ENCODE assay signal across 15 cellular contexts in the genomic region with DNA sequence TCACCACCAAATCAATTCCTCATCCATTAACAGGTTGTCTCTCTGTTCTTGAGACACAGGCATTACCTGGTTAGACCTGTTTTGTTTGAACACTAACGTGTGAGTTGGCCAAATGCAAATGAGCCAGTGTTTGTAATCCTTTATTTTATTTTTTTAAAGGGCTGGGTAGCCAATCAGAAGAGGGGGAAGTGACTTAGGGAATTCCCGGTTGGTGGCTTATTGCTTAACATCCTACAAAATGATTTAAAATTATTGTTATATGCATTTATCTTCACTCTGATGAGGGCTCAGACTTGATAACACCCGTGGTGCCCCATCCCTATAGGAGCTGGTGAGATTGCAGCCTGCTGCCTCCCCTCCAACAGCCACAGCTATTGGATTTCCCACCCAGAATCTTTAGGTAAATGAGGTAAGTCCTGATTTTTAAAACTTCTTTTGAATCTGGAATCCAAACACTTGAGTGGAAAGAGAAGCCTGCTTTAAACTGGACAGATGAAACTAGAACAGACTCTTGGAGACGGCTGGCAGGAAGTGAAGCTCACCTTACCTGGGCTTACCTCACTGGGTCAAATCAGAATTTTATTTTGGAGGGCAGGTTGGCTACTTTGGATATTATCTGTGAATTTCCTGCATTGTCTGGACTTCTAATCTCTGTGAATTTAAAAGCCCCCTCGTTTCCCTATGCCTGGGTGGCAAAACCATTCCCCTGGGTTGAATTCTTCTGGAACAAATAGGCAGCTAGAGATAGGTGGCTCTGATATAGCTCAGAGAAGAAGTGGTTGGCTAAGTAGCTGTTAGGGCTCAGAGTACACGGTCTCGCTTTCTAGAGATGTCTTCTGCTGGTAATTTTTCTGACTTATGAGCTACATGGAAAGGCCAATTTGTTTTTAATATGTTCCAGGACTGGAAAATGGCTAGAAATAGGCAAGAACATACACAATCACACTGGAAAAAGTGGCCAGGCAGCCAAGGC. TPM values are rescaled to one million over a fixed set of nuclear protein-coding genes. Genes with fewer than 3 reads are reported as not detected.
DNase-seq lines count a peak whose midpoint lies in the region; TF ChIP-seq lines count a peak whose summit lies in the region.
"Had no signal": no experiment of that assay in that cellular context is flagged by ENCODE, and none has a peak within 500 bp of the region (broad histone marks: within the 10 kb centered on the region; RNA-seq: fewer than 3 reads in every experiment).

EHF (plus strand) TSS at position 274 of the 973 bp plus-strand sequence. CDS start 21,538 bp downstream, outside the sequence.

- H3F3A ChIP-seq in neural progenitor cell (ENCODE audit: low read depth), result no peaks in the 10 kb centered on the region

- POLR2A ChIA-PET in HEK293T (lab: Yijun Ruan, JAX), result no interaction called here

- H3K9ac ChIP-seq in neural progenitor cell, result no peak within 1 kb of the TSS

- no peaks in the 10 kb centered on the region for H3K36me3 ChIP-seq in neural progenitor cell
- H3K36me3 ChIP-seq: HAP-1, neutrophil had no signal

- H3K9me3 ChIP-seq in neural progenitor cell (ENCODE audit: low read depth), result no peaks in the 10 kb centered on the region
- H3K9me3 ChIP-seq: HAP-1, neutrophil had no signal

- H3K27me3 ChIP-seq in neural progenitor cell, result no peaks in the 10 kb centered on the region

- H3K4me2 ChIP-seq in neural progenitor cell, result no peak within 1 kb of the TSS

- H3K36me3 Mint-ChIP-seq in neural progenitor cell (no peaks in the 10 kb centered on the region), chondrocyte (ENCODE audit: low read depth) (no peaks in the 10 kb centered on the region)

- H3K79me2 ChIP-seq in neural progenitor cell (ENCODE audit: low read depth), result no peaks in the 10 kb centered on the region

- TF ChIP-seq CTCF in epithelial cell of proximal tubule (conservative IDR thresholded peaks at IDR 0.05; ENCODE audit: low read depth, low read length) (no peak), neural progenitor cell (IDR thresholded peaks at IDR 0.05) (no peak), chondrocyte (IDR thresholded peaks at IDR 0.05) (no peak)

- H3K4me3 Mint-ChIP-seq in neural progenitor cell, result peak within 1 kb of the TSS; percentile 22
- H3K4me3 Mint-ChIP-seq in chondrocyte (ENCODE audit: unreplicated experiment), result no peak within 1 kb of the TSS
- H3K4me3 Mint-ChIP-seq: activated CD8-positive, alpha-beta T cell treated with anti-CD3 and anti-CD28 coated beads, Interleukin-2, amount 10 ng/mL, durations not matched to agents 7 days and 5 days; central memory CD8-positive, alpha-beta T cell had no signal

- peak; percentile 25 for DNase-seq in NCI-H748 (lab: John Stamatoyannopoulos, UW; ENCODE audit: unreplicated experiment)
- DNase-seq in NCI-H748 treated with DMSO at 0.1 percent for 48 hours (lab: John Stamatoyannopoulos, UW), result no peak
- DNase-seq in epithelial cell of proximal tubule (ENCODE audit: low read depth), result no peak
- DNase-seq in neural progenitor cell (ENCODE audit: low spot score), result no peak
- no peak for DNase-seq in HEK293T (ENCODE audit: extremely low spot score)
- no peak for DNase-seq in chondrocyte (ENCODE audit: low spot score)
- no peak for DNase-seq in NCI-H1694 (lab: John Stamatoyannopoulos, UW)
- DNase-seq in posterior cingulate gyrus, result no peak
- DNase-seq: activated CD8-positive, alpha-beta T cell treated with anti-CD3 and anti-CD28 coated beads, Interleukin-2, amount 10 ng/mL, durations not matched to agents 7 days and 5 days; DND-41; NCI-H1930; stimulated activated CD4-positive, alpha-beta T cell treated with anti-CD3 and anti-CD28 coated beads, Interleukin-4, amount 100 ng/mL, for 1 hour had no signal

- CTCF ChIA-PET in HEK293T (lab: Yijun Ruan, JAX), result no interaction called here

- no peak within 1 kb of the TSS for H2AFZ ChIP-seq in neural progenitor cell (replicated peaks)

- H3K4me3 ChIP-seq in epithelial cell of proximal tubule (ENCODE audit: low read depth, low read length) (no peak within 1 kb of the TSS), neural progenitor cell (no peak within 1 kb of the TSS)
- H3K4me3 ChIP-seq: HAP-1 had no signal

- no peaks in the 10 kb centered on the region for H4K20me1 ChIP-seq in neural progenitor cell (ENCODE audit: low read depth)

- H3K4me1 Mint-ChIP-seq in neural progenitor cell (no peaks in the 10 kb centered on the region), chondrocyte (ENCODE audit: low read depth) (no peaks in the 10 kb centered on the region)

- H3K27ac ChIP-seq in neural progenitor cell, result no peak within 1 kb of the TSS
- H3K27ac ChIP-seq: neutrophil had no signal

- intact Hi-C loops in posterior cingulate gyrus (cut with DNase I), result no loop called here

- H3K27ac Mint-ChIP-seq in neural progenitor cell (no peak within 1 kb of the TSS), chondrocyte (ENCODE audit: unreplicated experiment) (no peak within 1 kb of the TSS)
- H3K27ac Mint-ChIP-seq: activated CD8-positive, alpha-beta T cell treated with anti-CD3 and anti-CD28 coated beads, Interleukin-2, amount 10 ng/mL, durations not matched to agents 7 days and 5 days had no signal

- H3K27me3 Mint-ChIP-seq in neural progenitor cell (ENCODE audit: insufficient read depth, low read depth) (peaks cover 2% of the 10 kb centered on the region), chondrocyte (ENCODE audit: low read depth) (no peaks in the 10 kb centered on the region)

- H3K4me1 ChIP-seq in neural progenitor cell, result no peaks in the 10 kb centered on the region
- H3K4me1 ChIP-seq: HAP-1 had no signal

- H3K9me3 Mint-ChIP-seq in neural progenitor cell, result no peaks in the 10 kb centered on the region
- no peaks in the 10 kb centered on the region for H3K9me3 Mint-ChIP-seq in chondrocyte (ENCODE audit: low read depth)
- H3K9me3 Mint-ChIP-seq: central memory CD8-positive, alpha-beta T cell had no signal

TF ChIP-seq in HEK293T, 16 proteins besides CTCF, POLR2A, EP300 and RAD21:
- TF ChIP-seq FOXK2 (IDR thresholded peaks at IDR 0.05), result no peak
- TF ChIP-seq HDGF (IDR thresholded peaks at IDR 0.05; ENCODE audit: borderline replicate concordance), result no peak
- TF ChIP-seq ELF4 (IDR thresholded peaks at IDR 0.05), result no peak
TF ChIP-seq in HEK293T: peak in this region for 0.

RNA-seq across cellular contexts. Expression of gene EHF, which starts in this region (rescaled TPM):
- total RNA-seq in epithelial cell of proximal tubule, result 17.1 and 22.7 TPM in 2 replicates
- 0.12 TPM in 1 of 2 replicates, not detected in the other for total RNA-seq in neural progenitor cell (ENCODE audit: low replicate concordance)
- total RNA-seq in chondrocyte, result not detected in 3 replicates
- total RNA-seq: activated CD8-positive, alpha-beta T cell treated with anti-CD3 and anti-CD28 coated beads, Interleukin-2, amount 10 ng/mL, durations not matched to agents 7 days and 5 days had no signal

Comparison
In these comparisons a context has a peak if more than half of its experiments do, and no peak if none do; other contexts are left out.
1. RNA of gene EHF (total RNA-seq): 17.1 to 22.7 TPM in epithelial cell of proximal tubule; 0.12 TPM in neural progenitor cell and not detected in chondrocyte; every median in the first group is over 10 times any median in the second.